13 cellular contexts compared by ENCODE assay signal in genomic region chr19:30153326-30154210, GRCh38.
DNase-seq lines count a peak whose midpoint lies in the region; ATAC-seq and TF ChIP-seq lines count a peak whose summit lies in the region.
"Had no signal": no experiment of that assay in that cellular context is flagged by ENCODE, and none has a peak within 500 bp of the region (broad histone marks: within the 10 kb centered on the region; RNA-seq: fewer than 3 reads in every experiment).

No MANE protein-coding gene starts in this region.

- H4K20me1 ChIP-seq in OCI-LY7 (ENCODE audit: insufficient read depth, low read length): no peaks in the 10 kb centered on the region

- intact Hi-C loops in OCI-LY7 (cut with micrococcal nuclease; ENCODE audit: unreplicated experiment): no loop called here

- H3K9me2 ChIP-seq in OCI-LY7 (ENCODE audit: insufficient read depth, low read length): no peaks in the 10 kb centered on the region

- TF ChIP-seq CTCF in OCI-LY7 (conservative IDR thresholded peaks at IDR 0.05; ENCODE audit: low read length): no peak

- peak overlapping the region; percentile 88 for H2AFZ ChIP-seq in OCI-LY7 (ENCODE audit: low read length)

- peak overlapping the region; percentile 68 for H3K4me2 ChIP-seq in OCI-LY7 (ENCODE audit: low read length)

- H3K4me3 ChIP-seq in OCI-LY7 (ENCODE audit: low read depth, low read length, poor library complexity, severe bottlenecking): peak overlapping the region; percentile 30
- H3K4me3 ChIP-seq: prostate gland had no signal

- no peaks in the 10 kb centered on the region for H3K9me3 ChIP-seq in OCI-LY7 (ENCODE audit: low read length)
- H3K9me3 ChIP-seq: prostate gland had no signal

- DNase-seq in OCI-LY7 (ENCODE audit: low spot score): peak; percentile 60
- no peak for DNase-seq in HuH-7.5 (ENCODE audit: low spot score)
- DNase-seq in hepatic stellate cell (ENCODE audit: low spot score): no peak
- no peak for DNase-seq in SW 1271 (lab: John Stamatoyannopoulos, UW)
- DNase-seq in SKM-1 (lab: John Stamatoyannopoulos, UW; ENCODE audit: unreplicated experiment): no peak
- DNase-seq: activated CD4-positive, alpha-beta T cell treated with anti-CD3 and anti-CD28 coated beads for 4 hours; COR-L47; NCI-H1694; RPMI8226 had no signal

- no peaks in the 10 kb centered on the region for H3K36me3 ChIP-seq in OCI-LY7 (ENCODE audit: insufficient read depth, low read length)
- H3K36me3 ChIP-seq: prostate gland had no signal

- POLR2A ChIA-PET in OCI-LY7 (lab: Charles Lee): interaction anchor here (0.6 to 1.1 kb wide), 2 partner anchors 117 to 166 kb away, joined by 3 to 4 read pairs; no protein-coding TSS in a partner anchor

- peaks cover 20% of the 10 kb centered on the region for H3K4me1 ChIP-seq in OCI-LY7 (ENCODE audit: insufficient read depth, low read length, poor library complexity, severe bottlenecking)
- H3K4me1 ChIP-seq: prostate gland had no signal

- H3K79me2 ChIP-seq in OCI-LY7 (ENCODE audit: insufficient read depth, low read depth, low read length): no peaks in the 10 kb centered on the region

- peak; percentile 68 for ATAC-seq in GM18508 (IDR thresholded peaks at IDR 0.05; ENCODE audit: insufficient read depth, unreplicated experiment)
- peak; percentile 91 for ATAC-seq in GM19463 (IDR thresholded peaks at IDR 0.05; ENCODE audit: unreplicated experiment)
- peak; percentile 88 for ATAC-seq in HG02973 (IDR thresholded peaks at IDR 0.05; ENCODE audit: unreplicated experiment)

- no peak overlapping the region for H3K27ac ChIP-seq in OCI-LY7 (ENCODE audit: low read depth, low read length, poor library complexity, severe bottlenecking)
- H3K27ac ChIP-seq: prostate gland had no signal

- CTCF ChIA-PET in OCI-LY7 (lab: Charles Lee; ENCODE audit: unreplicated experiment): interaction anchor here (0.5 to 0.6 kb wide), 2 partner anchors 28 to 79 kb away, joined by 3 read pairs; no protein-coding TSS in a partner anchor

- no TSS peak for BruUV-seq in OCI-LY7 (replicated peaks; lab: Mats Ljungman, UMichigan)
